Comparison of ENCODE assay signal across 26 cellular contexts in genomic region chr11:68386331-68386978, GRCh38.
DNase-seq lines count a peak whose midpoint lies in the region; ATAC-seq and TF ChIP-seq lines count a peak whose summit lies in the region.
"Had no signal": no experiment of that assay in that cellular context is flagged by ENCODE, and none has a peak within 500 bp of the region (broad histone marks: within the 10 kb centered on the region; RNA-seq: fewer than 3 reads in every experiment).

No MANE protein-coding gene starts in this region.

- no TSS peak for BruUV-seq in HCT116 (replicated peaks; lab: Mats Ljungman, UMichigan)

- H3K27ac ChIP-seq in HCT116 (ENCODE audit: low read depth, low read length) (no peak overlapping the region), RWPE2 (ENCODE audit: poor library complexity, severe bottlenecking) (no peak overlapping the region), trophoblast cell (ENCODE audit: low read depth, low read length) (no peak overlapping the region)
- H3K27ac ChIP-seq: C4-2B had no signal

- H3K9me3 ChIP-seq in HCT116 (ENCODE audit: control insufficient read depth in 1 of 2, insufficient read depth in 1 of 2, low read depth in 1 of 2, low read length in 2 of 2) (no peaks in the 10 kb centered on the region), RWPE2 (ENCODE audit: severe bottlenecking) (no peaks in the 10 kb centered on the region), trophoblast cell (ENCODE audit: insufficient read depth, low read depth, low read length) (peaks cover 9% of the 10 kb centered on the region)
- H3K9me3 ChIP-seq: Caco-2, SK-N-SH had no signal

- no peak overlapping the region for H2BK5ac ChIP-seq in trophoblast cell (ENCODE audit: low read depth, low read length, poor library complexity)

- H4K20me1 ChIP-seq in HCT116 (ENCODE audit: insufficient read depth): no peaks in the 10 kb centered on the region

- H4K91ac ChIP-seq in trophoblast cell (ENCODE audit: low read depth, low read length): no peak overlapping the region

- H3K4me2 ChIP-seq in HCT116 (ENCODE audit: low read length) (no peak overlapping the region), trophoblast cell (ENCODE audit: low read length) (no peak overlapping the region)
- H3K4me2 ChIP-seq: SK-N-SH had no signal

- peaks cover 3% of the 10 kb centered on the region for H3K36me3 Mint-ChIP-seq in activated naive CD4-positive, alpha-beta T cell treated with anti-CD3 and anti-CD28 coated beads for 36 hours (ENCODE audit: low read depth)
- H3K36me3 Mint-ChIP-seq: CD8-positive, alpha-beta T cell had no signal

- H2BK120ac ChIP-seq in trophoblast cell (ENCODE audit: insufficient read depth, low read length, poor library complexity): no peak overlapping the region

- H3K4me3 ChIP-seq in HCT116 (replicated peaks in 1 of 2; ENCODE audit: low read depth in 1 of 2, low read length in 2 of 2) (no peak overlapping the region), RWPE2 (ENCODE audit: severe bottlenecking) (no peak overlapping the region), trophoblast cell (ENCODE audit: low read depth, low read length) (peak overlapping the region; percentile 49)
- H3K4me3 ChIP-seq: GM12878 had no signal

- no peak overlapping the region for H3K4me3 Mint-ChIP-seq in activated naive CD4-positive, alpha-beta T cell treated with anti-CD3 and anti-CD28 coated beads for 36 hours
- H3K4me3 Mint-ChIP-seq: B cell; CD8-positive, alpha-beta T cell had no signal

- H3K27me3 Mint-ChIP-seq in activated naive CD4-positive, alpha-beta T cell treated with anti-CD3 and anti-CD28 coated beads for 36 hours (ENCODE audit: low read depth): no peaks in the 10 kb centered on the region
- H3K27me3 Mint-ChIP-seq: B cell had no signal

- no peaks in the 10 kb centered on the region for H3K79me1 ChIP-seq in trophoblast cell (ENCODE audit: low read length)

- H3K79me2 ChIP-seq in HCT116 (ENCODE audit: insufficient read depth, low read length) (peaks cover 9% of the 10 kb centered on the region; the same call in 1 of the 2 replicates), trophoblast cell (ENCODE audit: control insufficient read depth, insufficient read depth, low read length, poor library complexity) (no peaks in the 10 kb centered on the region)

- H3K27me3 ChIP-seq in HCT116 (ENCODE audit: insufficient read depth, low read length): no peaks in the 10 kb centered on the region
- no peaks in the 10 kb centered on the region for H3K27me3 ChIP-seq in RWPE2 (ENCODE audit: insufficient read depth, poor library complexity, severe bottlenecking)
- H3K27me3 ChIP-seq in trophoblast cell (ENCODE audit: insufficient read depth, low read length): no peaks in the 10 kb centered on the region

- TF ChIP-seq CTCF in HCT116 (IDR thresholded peaks at IDR 0.05 in 2 of 3, conservative IDR thresholded peaks at IDR 0.05 in 1 of 3; ENCODE audit: borderline replicate concordance in 1 of 3, insufficient read depth in 1 of 3, low read depth in 2 of 3, low read length in 2 of 3) (no peak), RWPE2 (IDR thresholded peaks at IDR 0.05; ENCODE audit: poor library complexity, severe bottlenecking) (no peak)

- no peaks in the 10 kb centered on the region; a peak in 1 of 4 replicates for H3K4me1 ChIP-seq in HCT116 (ENCODE audit: control insufficient read depth in 1 of 2, insufficient read depth in 2 of 2, low read length in 2 of 2)
- H3K4me1 ChIP-seq in RWPE2 (ENCODE audit: insufficient read depth, poor library complexity, severe bottlenecking): no peaks in the 10 kb centered on the region
- peaks cover 0 to 2% of the 10 kb centered on the region in 2 experiments for H3K4me1 ChIP-seq in trophoblast cell (ENCODE audit: control insufficient read depth in 1 of 2, insufficient read depth in 2 of 2, low read length in 2 of 2)

- H3K9me3 Mint-ChIP-seq in activated naive CD4-positive, alpha-beta T cell treated with anti-CD3 and anti-CD28 coated beads for 36 hours: no peaks in the 10 kb centered on the region
- H3K9me3 Mint-ChIP-seq: CD8-positive, alpha-beta T cell had no signal

- no peak overlapping the region for H3K4ac ChIP-seq in trophoblast cell (ENCODE audit: low read depth, low read length)

- POLR2A ChIA-PET in HCT116 (lab: Charles Lee): no interaction called here

- no peak overlapping the region for H2BK12ac ChIP-seq in trophoblast cell (ENCODE audit: low read length)

- no peak overlapping the region for H3K27ac Mint-ChIP-seq in activated naive CD4-positive, alpha-beta T cell treated with anti-CD3 and anti-CD28 coated beads for 36 hours
- H3K27ac Mint-ChIP-seq: B cell; CD8-positive, alpha-beta T cell had no signal

- no peak overlapping the region for H3K18ac ChIP-seq in trophoblast cell (ENCODE audit: low read length)

- ATAC-seq in HCT116: no peak
- 0 out of 3 replicates have a peak, but pooled peaks have one; percentile 35 for ATAC-seq in RWPE2 (ENCODE audit: low read depth)
- peak; percentile 64 for ATAC-seq in left lobe of liver
- ATAC-seq in Right ventricle myocardium inferior: no peak
- ATAC-seq: CD8-positive, alpha-beta T cell; GM12878; Panc1 had no signal

- peak; percentile 13 for DNase-seq in HCT116 (ENCODE audit: low read depth, low spot score)
- no peak for DNase-seq in RWPE2 (ENCODE audit: low spot score)
- DNase-seq in left lobe of liver (ENCODE audit: low spot score): peak; percentile 83
- no peak for DNase-seq in trophoblast cell
- DNase-seq in central memory CD4-positive, alpha-beta T cell: no peak
- DNase-seq in activated naive CD4-positive, alpha-beta T cell treated with anti-CD3 and anti-CD28 coated beads for 36 hours: no peak
- no peak for DNase-seq in Right ventricle myocardium inferior (ENCODE audit: missing footprints)
- DNase-seq: CD8-positive, alpha-beta T cell; GDM1; HCEC 1CT; Kasumi-1; NCI-H1048; NCI-H1436; NCI-H187; NCI-H2081 treated with DMSO at 0.1 percent for 48 hours; NCI-H2171; NCI-H226; NCI-H510A; NCI-H69; SK-N-SH; SW 1271 had no signal

- H3K4me1 Mint-ChIP-seq in activated naive CD4-positive, alpha-beta T cell treated with anti-CD3 and anti-CD28 coated beads for 36 hours (ENCODE audit: low read depth): no peaks in the 10 kb centered on the region

- intact Hi-C loops in HCT116 (cut with micrococcal nuclease): loop anchor here (10.0 kb wide), 1 partner anchor 72 kb away; the partner anchor contains the start of gene LRP5
- intact Hi-C loops in activated naive CD4-positive, alpha-beta T cell treated with anti-CD3 and anti-CD28 coated beads for 36 hours (cut with micrococcal nuclease): no loop called here
- intact Hi-C loops in Right ventricle myocardium inferior (cut with DNase I): no loop called here

- H3K36me3 ChIP-seq in HCT116 (ENCODE audit: control insufficient read depth in 1 of 2, insufficient read depth in 2 of 2, low read length in 2 of 2) (peaks cover 3 to 6% of the 10 kb centered on the region in 2 experiments; a peak in 2 of 4 replicates), RWPE2 (ENCODE audit: low read depth) (peaks cover 20% of the 10 kb centered on the region), trophoblast cell (ENCODE audit: control insufficient read depth in 1 of 2, insufficient read depth in 2 of 2, low read length in 2 of 2) (peaks cover 15 to 21% of the 10 kb centered on the region in 2 experiments)

- no peak overlapping the region for H2AK5ac ChIP-seq in trophoblast cell (ENCODE audit: low read length)

- TF ChIP-seq RAD21 in HCT116 (IDR thresholded peaks at IDR 0.05; ENCODE audit: low read depth): no peak

- CTCF ChIA-PET in HCT116 (lab: Charles Lee): no interaction called here
- CTCF ChIA-PET in activated naive CD4-positive, alpha-beta T cell treated with anti-CD3 and anti-CD28 coated beads for 36 hours (lab: Charles Lee): no interaction called here

- no peak overlapping the region for H3K9ac ChIP-seq in HCT116 (ENCODE audit: low read length)
- no peak overlapping the region for H3K9ac ChIP-seq in trophoblast cell (ENCODE audit: low read length)
- H3K9ac ChIP-seq: SK-N-SH had no signal

- H2AFZ ChIP-seq in HCT116 (ENCODE audit: low read depth, low read length, poor library complexity, severe bottlenecking): no peak overlapping the region
- H2AFZ ChIP-seq in trophoblast cell (ENCODE audit: insufficient read depth, low read length, poor library complexity): no peak overlapping the region

- H3K23ac ChIP-seq in trophoblast cell (ENCODE audit: low read length): no peak overlapping the region

- H3K9me2 ChIP-seq in HCT116 (ENCODE audit: insufficient read depth): no peaks in the 10 kb centered on the region
- H3K9me2 ChIP-seq: SK-N-SH had no signal

- H4K12ac ChIP-seq in trophoblast cell (ENCODE audit: low read depth, low read length): no peak overlapping the region

- WGBS in trophoblast cell (ENCODE audit: extremely low coverage, insufficient coverage, insufficient read length): no CpG with 5 or more reads among the region's 52 CpGs

- TF ChIP-seq POLR2A in HCT116 (IDR thresholded peaks at IDR 0.05; ENCODE audit: borderline replicate concordance, extremely low read depth, insufficient read depth, insufficient read length): no peak

- H4K8ac ChIP-seq in trophoblast cell (ENCODE audit: low read depth, low read length): no peak overlapping the region

- RAD21 ChIA-PET in HCT116 (lab: Charles Lee; ENCODE audit: low non-redundant PET in 1 of 2, low total read pairs in 2 of 2, uncharacterized antibody in 2 of 2, unreplicated experiment in 2 of 2): no interaction called here

- no peak overlapping the region for H3K14ac ChIP-seq in trophoblast cell (ENCODE audit: low read length)

TF ChIP-seq in HCT116, 20 proteins besides CTCF, POLR2A, EP300 and RAD21 (continues in another document):
- TF ChIP-seq YY1 (IDR thresholded peaks at IDR 0.05; ENCODE audit: extremely low read depth, insufficient replicate concordance, low read depth, low read length) (no peak), SP1 (IDR thresholded peaks at IDR 0.05; ENCODE audit: low read depth) (no peak), SIN3A (IDR thresholded peaks at IDR 0.05; ENCODE audit: low read depth) (no peak), CBX3 (IDR thresholded peaks at IDR 0.05; ENCODE audit: low read depth) (no peak), EZH2 (IDR thresholded peaks at IDR 0.05) (no peak), JUND (IDR thresholded peaks at IDR 0.05) (no peak), SRF (IDR thresholded peaks at IDR 0.05; ENCODE audit: low read depth) (no peak), POLR2AphosphoS5 (IDR thresholded peaks at IDR 0.05; ENCODE audit: low read depth, low read length) (no peak), CEBPB (IDR thresholded peaks at IDR 0.05; ENCODE audit: low read depth) (no peak), ELF1 (IDR thresholded peaks at IDR 0.05; ENCODE audit: borderline replicate concordance, low read depth) (no peak), EZH2phosphoT487 (IDR thresholded peaks at IDR 0.05; ENCODE audit: borderline replicate concordance) (no peak), FOSL1 (IDR thresholded peaks at IDR 0.05; ENCODE audit: low read depth) (no peak)

Comparison
In these comparisons a context has a peak if more than half of its experiments do, and no peak if none do; other contexts are left out.
1. ATAC-seq: peak in RWPE2 (single experiment) and left lobe of liver (single experiment); none in HCT116 (single experiment) and Right ventricle myocardium inferior (single experiment).
2. DNase-seq: peak in HCT116 (single experiment) and left lobe of liver (single experiment); none in RWPE2 (single experiment), trophoblast cell (0 of 2), central memory CD4-positive, alpha-beta T cell (single experiment), activated naive CD4-positive, alpha-beta T cell treated with anti-CD3 and anti-CD28 coated beads for 36 hours (single experiment) and Right ventricle myocardium inferior (single experiment).